Comparison of ENCODE assay signal across 13 cellular contexts in the genomic region with DNA sequence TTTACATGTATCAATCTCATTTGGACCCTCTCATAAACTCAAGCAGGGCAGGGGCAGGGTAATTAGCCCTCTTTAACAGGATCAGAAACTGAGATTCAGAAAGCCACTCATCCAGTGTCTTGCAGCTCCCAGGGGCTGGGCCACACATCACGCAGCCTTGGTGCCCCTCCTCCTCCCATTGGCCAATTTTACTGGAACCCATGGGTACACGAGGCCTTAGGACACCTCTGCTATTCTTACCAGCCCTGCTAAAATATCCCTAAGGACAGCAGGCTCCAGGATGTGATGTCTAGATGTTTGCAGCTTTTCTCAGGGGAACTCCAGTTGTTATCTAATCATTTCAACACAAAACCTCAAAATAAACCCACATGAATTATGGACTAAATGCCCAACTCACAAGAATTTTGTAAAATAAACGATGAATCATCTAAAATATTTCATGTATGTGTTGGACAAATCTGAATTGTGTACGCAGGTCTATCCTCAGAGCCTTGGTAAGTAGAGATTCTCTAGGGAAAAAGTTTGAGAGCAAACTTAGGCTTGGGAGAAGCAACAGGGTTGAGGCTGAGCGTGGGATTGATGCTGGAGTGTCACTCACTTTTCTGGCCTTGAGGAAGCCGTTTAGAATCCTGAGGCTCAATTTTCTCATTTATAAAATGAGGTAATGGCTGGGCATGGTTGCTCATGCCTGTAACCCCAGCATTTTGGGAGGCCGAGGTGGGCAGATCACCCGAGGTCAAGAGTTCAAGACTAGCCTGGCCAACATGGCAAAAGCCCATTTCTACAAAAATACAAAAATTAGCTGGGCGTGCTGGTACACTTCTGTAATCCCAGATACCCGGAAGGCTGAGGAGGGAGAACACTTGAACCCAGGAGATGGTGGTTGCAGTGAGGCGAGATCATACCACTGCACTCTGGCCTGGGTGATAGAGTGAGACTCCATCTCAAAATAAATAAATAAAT.
DNase-seq lines count a peak whose midpoint lies in the region; ATAC-seq and TF ChIP-seq lines count a peak whose summit lies in the region.
"Had no signal": no experiment of that assay in that cellular context is flagged by ENCODE, and none has a peak within 500 bp of the region (broad histone marks: within the 10 kb centered on the region; RNA-seq: fewer than 3 reads in every experiment).

No MANE protein-coding gene starts in this region.

- CTCF ChIA-PET in RWPE1 (lab: Yijun Ruan, JAX): no interaction called here
- CTCF ChIA-PET in GM10248 (lab: Yijun Ruan, JAX): interaction anchor here (1.1 kb wide), 1 partner anchor 12 kb away, joined by 3 read pairs; no protein-coding TSS in a partner anchor

- no peak for ATAC-seq in HG03460 (IDR thresholded peaks at IDR 0.05; ENCODE audit: unreplicated experiment)

- peak; percentile 96 for DNase-seq in ELR (ENCODE audit: low read depth)
- peak; percentile 42 for DNase-seq in RWPE1 (ENCODE audit: low spot score)
- DNase-seq in fibroblast of mammary gland (ENCODE audit: low read depth): peak; percentile 96
- DNase-seq in retinal pigment epithelial cell (ENCODE audit: low read depth): peak; percentile 86
- no peak for DNase-seq in COR-L47 (lab: John Stamatoyannopoulos, UW)
- no peak for DNase-seq in GM10248 (ENCODE audit: extremely low spot score)
- DNase-seq in COLO668 (lab: John Stamatoyannopoulos, UW; ENCODE audit: unreplicated experiment): no peak
- DNase-seq: activated CD4-positive, CD25-positive, alpha-beta regulatory T cell; dorsolateral prefrontal cortex; GDM1; NCI-H1105 treated with DMSO at 0.1 percent for 48 hours had no signal

- H3K27ac ChIP-seq in RWPE1: peak overlapping the region; percentile 63

- TF ChIP-seq CTCF in RWPE1 (conservative IDR thresholded peaks at IDR 0.05; ENCODE audit: low read depth) (no peak), fibroblast of mammary gland (conservative IDR thresholded peaks at IDR 0.05; ENCODE audit: control insufficient read depth, insufficient read depth, low read depth, low read length) (no peak), retinal pigment epithelial cell (conservative IDR thresholded peaks at IDR 0.05; ENCODE audit: low read depth, low read length) (no peak), GM10248 (IDR thresholded peaks at IDR 0.05; ENCODE audit: control extremely low read depth, extremely low read depth, low read depth, missing control alignments) (no peak)

- POLR2A ChIA-PET in RWPE1 (lab: Yijun Ruan, JAX; ENCODE audit: low non-redundant PET): no interaction called here
- POLR2A ChIA-PET in GM10248 (lab: Yijun Ruan, JAX): no interaction called here

- H3K4me3 ChIP-seq in fibroblast of mammary gland (ENCODE audit: control insufficient read depth, low read depth, low read length) (no peak overlapping the region), retinal pigment epithelial cell (ENCODE audit: low read length) (no peak overlapping the region)
- H3K4me3 ChIP-seq: dorsolateral prefrontal cortex, tibial nerve had no signal

Comparison
In these comparisons a context has a peak if more than half of its experiments do, and no peak if none do; other contexts are left out.
1. DNase-seq: peak in ELR (single experiment), RWPE1 (single experiment), fibroblast of mammary gland (single experiment) and retinal pigment epithelial cell (single experiment); none in COR-L47 (single experiment), GM10248 (single experiment) and COLO668 (single experiment).